Comparison of ENCODE assay signal across 2 cellular contexts in genomic region chr6:152848919-152849318, GRCh38.
A peak's percentile ranks its signal among the peaks of the same experiment; 100 is the strongest.
TF ChIP-seq lines count a peak whose summit lies in the region.

No MANE protein-coding gene starts in this region.

TF ChIP-seq in HepG2, 621 proteins besides CTCF, POLR2A, EP300 and RAD21 (continued from another document):
- TF ChIP-seq MNT (IDR thresholded peaks at IDR 0.05), result peak; percentile 99

TF ChIP-seq in K562, 482 proteins besides CTCF, POLR2A, EP300 and RAD21 (continued from another document):
- no peak for TF ChIP-seq ZBTB33 (CRISPR knock-in tag; IDR thresholded peaks at IDR 0.05)
